9 cellular contexts compared by ENCODE assay signal in the genomic region with DNA sequence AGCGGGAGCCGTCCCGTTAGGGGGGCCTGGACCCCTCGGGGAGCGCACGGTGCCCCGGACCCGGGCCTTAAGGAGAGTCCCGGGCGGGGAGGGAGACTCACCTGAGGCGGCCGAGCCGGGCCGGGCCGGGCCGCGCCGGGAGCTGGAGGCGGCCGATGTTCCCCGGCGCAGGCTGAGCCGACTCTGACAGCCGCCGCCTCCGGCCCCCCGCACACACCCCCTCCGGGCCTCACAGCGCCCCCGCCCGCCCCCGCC. TPM values are rescaled to one million over a fixed set of nuclear protein-coding genes. Genes with fewer than 3 reads are reported as not detected.
DNase-seq lines count a peak whose midpoint lies in the region; ATAC-seq and TF ChIP-seq lines count a peak whose summit lies in the region.
"Had no signal": no experiment of that assay in that cellular context is flagged by ENCODE, and none has a peak within 500 bp of the region (broad histone marks: within the 10 kb centered on the region; RNA-seq: fewer than 3 reads in every experiment).

A gene (minus strand): TSS at position 188 of the 255 bp plus-strand sequence. CDS start 1,656 bp downstream, outside the sequence.

- H3K27me3 ChIP-seq in BLaER1 (peaks cover 73% of the 10 kb centered on the region), SJCRH30 (peaks cover 11% of the 10 kb centered on the region), esophagus muscularis mucosa (peaks cover 11 to 77% (median 31%) of the 10 kb centered on the region in 4 donors), neuron (ENCODE audit: insufficient read depth, low read length) (peaks cover 14% of the 10 kb centered on the region)

- ATAC-seq in GM18498 (IDR thresholded peaks at IDR 0.05; ENCODE audit: unreplicated experiment) = no peak

- no CpG with 5 or more reads among the region's 32 CpGs for WGBS in esophagus muscularis mucosa

- peak within 1 kb of the TSS; percentile 100 for H3K4me2 ChIP-seq in BLaER1

- H3K27ac ChIP-seq in BLaER1 = no peak within 1 kb of the TSS
- no peak within 1 kb of the TSS for H3K27ac ChIP-seq in SJCRH30
- peak within 1 kb of the TSS in 2 of 4 donors; percentile 17 to 28 for H3K27ac ChIP-seq in esophagus muscularis mucosa (replicated peaks in 1 of 4)

- H3K4me3 ChIP-seq in BLaER1 (peak within 1 kb of the TSS; percentile 71), SJCRH30 (peak within 1 kb of the TSS; percentile 50), esophagus muscularis mucosa (peak within 1 kb of the TSS; percentile 51 to 63 (median 52)), neuron (ENCODE audit: low read length) (peak within 1 kb of the TSS; percentile 38)

- no peak for DNase-seq in SJCRH30
- DNase-seq in esophagus muscularis mucosa (ENCODE audit: extremely low spot score) = no peak
- DNase-seq in DMS 273 treated with DMSO at 0.1 percent for 48 hours (lab: John Stamatoyannopoulos, UW) = no peak
- DNase-seq in NCI-H1930 (lab: John Stamatoyannopoulos, UW) = no peak
- DNase-seq in cerebellar cortex (ENCODE audit: low spot score) = no peak
- DNase-seq: NCI-H2081 treated with DMSO at 0.1 percent for 48 hours had no signal

- H3K9me3 ChIP-seq in BLaER1 (no peaks in the 10 kb centered on the region), SJCRH30 (replicated peaks) (no peaks in the 10 kb centered on the region), esophagus muscularis mucosa (no peaks in the 10 kb centered on the region), neuron (ENCODE audit: low read length) (no peaks in the 10 kb centered on the region)

- no peak for TF ChIP-seq POLR2A in esophagus muscularis mucosa (IDR thresholded peaks at IDR 0.05; ENCODE audit: low read depth)

- intact Hi-C loops in esophagus muscularis mucosa (cut with DNase I) = loop anchor here (2.0 to 5.0 kb wide), 2 partner anchors 163 to 182 kb away; no protein-coding TSS in a partner anchor

- H2AFZ ChIP-seq in neuron (ENCODE audit: low read depth, low read length) = no peak within 1 kb of the TSS

- H3K36me3 ChIP-seq in BLaER1 (no peaks in the 10 kb centered on the region), SJCRH30 (no peaks in the 10 kb centered on the region), esophagus muscularis mucosa (no peaks in the 10 kb centered on the region), neuron (ENCODE audit: insufficient read depth, low read length) (no peaks in the 10 kb centered on the region)

- peaks cover 15% of the 10 kb centered on the region for H4K20me1 ChIP-seq in BLaER1

- peak within 1 kb of the TSS; percentile 63 for H3K9ac ChIP-seq in BLaER1

- no peak for TF ChIP-seq EP300 in esophagus muscularis mucosa (IDR thresholded peaks at IDR 0.05)

- TF ChIP-seq CTCF in esophagus muscularis mucosa (IDR thresholded peaks at IDR 0.05) = no peak

- H3K4me1 ChIP-seq in BLaER1 (peaks cover 28% of the 10 kb centered on the region), SJCRH30 (no peaks in the 10 kb centered on the region; the same call in 1 of the 2 replicates), esophagus muscularis mucosa (peaks cover 32 to 42% (median 39%) of the 10 kb centered on the region in 4 donors), neuron (ENCODE audit: insufficient read depth, low read length) (peaks cover 23% of the 10 kb centered on the region)

RNA-seq across cellular contexts. Expression of the gene that starts here (rescaled TPM):
- total RNA-seq in SJCRH30 (2014; rRNA removed; shearing (Covaris generic)) = 1.3 and 1.5 TPM in 2 replicates
- total RNA-seq in esophagus muscularis mucosa = 1 to 10 TPM; 2.5 to 4.6 (median 3.5) TPM
